In the genomic region with DNA sequence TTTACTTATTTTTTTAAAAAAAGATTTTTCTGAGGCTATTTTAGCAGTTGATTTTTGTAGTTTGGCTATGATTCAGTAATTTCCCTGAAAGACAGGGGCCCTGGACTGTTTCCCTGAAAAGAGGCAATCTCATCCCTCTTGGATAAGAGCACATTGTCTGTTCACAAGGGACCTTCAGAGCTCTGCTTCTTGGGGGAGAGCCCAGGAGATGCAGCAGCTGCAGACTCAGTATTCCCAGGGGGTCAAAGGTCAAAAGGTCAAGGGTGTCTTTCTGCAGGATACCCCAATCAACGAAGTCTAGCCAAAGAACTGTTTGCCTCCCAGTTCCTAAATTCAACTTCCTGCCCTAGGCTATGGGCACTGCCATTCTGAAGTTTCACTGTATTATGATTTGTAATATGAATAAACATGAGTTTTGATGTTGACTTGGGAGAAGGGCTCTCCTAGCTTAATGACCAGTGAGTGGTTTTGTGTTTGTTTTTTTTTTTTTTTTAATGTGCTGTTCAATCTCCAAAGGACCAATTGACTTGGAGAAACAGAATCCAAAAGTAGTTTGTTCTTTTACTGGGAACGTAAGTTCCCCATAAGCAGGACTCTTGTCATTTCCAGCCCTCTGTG, we compare ENCODE assay signal across 23 cellular contexts.
A peak's percentile ranks its signal among the peaks of the same experiment; 100 is the strongest.
DNase-seq lines count a peak whose midpoint lies in the region; ATAC-seq and TF ChIP-seq lines count a peak whose summit lies in the region.
"Had no signal": no experiment of that assay in that cellular context is flagged by ENCODE, and none has a peak within 500 bp of the region (broad histone marks: within the 10 kb centered on the region; RNA-seq: fewer than 3 reads in every experiment).

No MANE protein-coding gene starts in this region.

- H3F3A ChIP-seq in PC-9 (ENCODE audit: insufficient read depth, low read depth): peaks cover 16% of the 10 kb centered on the region

- peaks cover 25% of the 10 kb centered on the region for H3K9me3 ChIP-seq in PC-9 (ENCODE audit: insufficient read depth, low read depth)
- H3K9me3 ChIP-seq: lower lobe of right lung had no signal

- intact Hi-C loops in PC-9 (cut with micrococcal nuclease; ENCODE audit: unreplicated experiment) (no loop called here), dorsolateral prefrontal cortex (cut with DNase I) (loop anchor here in 1 of 2 donors (5.0 kb wide), 1 partner anchor 159 kb away; a partner anchor contains a TSS)

- CTCF ChIA-PET in PC-9 (lab: Charles Lee): interaction anchor here (0.6 kb wide), 2 partner anchors 50 to 127 kb away, joined by 3 to 8 read pairs; no protein-coding TSS in a partner anchor

- H3K27me3 ChIP-seq in PC-9 (ENCODE audit: insufficient read depth, low read depth) (no peaks in the 10 kb centered on the region), dorsolateral prefrontal cortex (no peaks in the 10 kb centered on the region)
- H3K27me3 ChIP-seq: upper lobe of left lung had no signal

- H3K36me3 ChIP-seq in PC-9 (ENCODE audit: low read depth): no peaks in the 10 kb centered on the region
- H3K36me3 ChIP-seq: lower lobe of right lung, upper lobe of left lung had no signal

- H3K27ac ChIP-seq in PC-9 (no peak overlapping the region), dorsolateral prefrontal cortex (peak overlapping the region in 42 of 59 donors; percentile 3 to 92 (median 68))
- H3K27ac ChIP-seq: lower lobe of right lung, upper lobe of left lung had no signal

- no peaks in the 10 kb centered on the region for H4K20me1 ChIP-seq in PC-9 (ENCODE audit: insufficient read depth)

- no peak overlapping the region for H2AFZ ChIP-seq in PC-9

- H3K4me1 ChIP-seq in PC-9 (replicated peaks; ENCODE audit: insufficient read depth): peaks cover 27% of the 10 kb centered on the region
- H3K4me1 ChIP-seq: lower lobe of right lung, upper lobe of left lung had no signal

- H3K9me2 ChIP-seq in PC-9 (ENCODE audit: insufficient read depth): no peaks in the 10 kb centered on the region

- DNase-seq in PC-9 (no peak), dorsolateral prefrontal cortex (peak in 9 of 10 donors; percentile 5 to 76 (median 55)), hypothalamus (lab: John Stamatoyannopoulos, UW) (peak in 37 of 51 donors; percentile 2 to 82 (median 40)), putamen (ENCODE audit: low spot score) (peak; percentile 79), NCI-H2081 (lab: John Stamatoyannopoulos, UW) (no peak), kidney tubule cell (ENCODE audit: low spot score) (no peak)
- no peak for DNase-seq in activated naive CD4-positive, alpha-beta T cell treated with Interleukin-2 at 50 U/mL for 16 hours
- DNase-seq: activated CD4-positive, alpha-beta T cell treated with anti-CD3 and anti-CD28 coated beads for 36 hours; activated CD8-positive, alpha-beta memory T cell treated with anti-CD3 and anti-CD28 coated beads, Interleukin-2, amount 10 ng/mL, durations not matched to agents 7 days and 5 days; CD4-positive, alpha-beta memory T cell; central memory CD4-positive, alpha-beta T cell; DMS79; effector CD8-positive, alpha-beta T cell; lower lobe of right lung; naive thymus-derived CD8-positive, alpha-beta T cell; NCI-H1436 treated with DMSO at 0.1 percent for 48 hours; NCI-H345; NK-92 treated with Interleukin-12 subunit alpha and Interleukin-12 subunit beta, amount 100 ng/mL, for 24 hours; RPMI8226; stimulated activated naive CD4-positive, alpha-beta T cell treated with Interleukin-2 at 50 U/mL for 16 hours; SW 1271; upper lobe of left lung had no signal

- POLR2A ChIA-PET in PC-9 (lab: Charles Lee; ENCODE audit: unreplicated experiment): no interaction called here

- H3K4me3 ChIP-seq in PC-9 (no peak overlapping the region), dorsolateral prefrontal cortex (no peak overlapping the region)
- H3K4me3 ChIP-seq: lower lobe of right lung, upper lobe of left lung had no signal

- TF ChIP-seq CTCF in PC-9 (conservative IDR thresholded peaks at IDR 0.05) (no peak), dorsolateral prefrontal cortex (IDR thresholded peaks at IDR 0.05 in 54 of 56, conservative IDR thresholded peaks at IDR 0.05 in 2 of 56; ENCODE audit: low read depth in 1 of 56, partially characterized antibody in 56 of 56) (peak in 4 of 56 donors; percentile 13 to 22 (median 16))

- H3K4me2 ChIP-seq in PC-9: peak overlapping the region; percentile 47; the same call in 1 of the 2 replicates

- H3K79me2 ChIP-seq in PC-9 (ENCODE audit: low read depth): no peaks in the 10 kb centered on the region

- BruUV-seq in PC-9 (replicated peaks; lab: Mats Ljungman, UMichigan): no TSS peak

- no peak for ATAC-seq in HG03469 (IDR thresholded peaks at IDR 0.05; ENCODE audit: unreplicated experiment)
- ATAC-seq: activated CD4-positive, alpha-beta T cell treated with anti-CD3 and anti-CD28 coated beads for 36 hours; activated CD8-positive, alpha-beta memory T cell treated with anti-CD3 and anti-CD28 coated beads, Interleukin-2, amount 10 ng/mL, durations not matched to agents 7 days and 5 days; naive thymus-derived CD8-positive, alpha-beta T cell had no signal

Comparison
In these comparisons a context has a peak if more than half of its experiments do, and no peak if none do; other contexts are left out.
1. DNase-seq: peak in dorsolateral prefrontal cortex (9 of 10), hypothalamus (37 of 51) and putamen (single experiment); none in PC-9 (0 of 2), activated naive CD4-positive, alpha-beta T cell treated with Interleukin-2 at 50 U/mL for 16 hours (single experiment), NCI-H2081 (0 of 2) and kidney tubule cell (single experiment).